ENCODE assay signal across 27 cellular contexts in the genomic region with DNA sequence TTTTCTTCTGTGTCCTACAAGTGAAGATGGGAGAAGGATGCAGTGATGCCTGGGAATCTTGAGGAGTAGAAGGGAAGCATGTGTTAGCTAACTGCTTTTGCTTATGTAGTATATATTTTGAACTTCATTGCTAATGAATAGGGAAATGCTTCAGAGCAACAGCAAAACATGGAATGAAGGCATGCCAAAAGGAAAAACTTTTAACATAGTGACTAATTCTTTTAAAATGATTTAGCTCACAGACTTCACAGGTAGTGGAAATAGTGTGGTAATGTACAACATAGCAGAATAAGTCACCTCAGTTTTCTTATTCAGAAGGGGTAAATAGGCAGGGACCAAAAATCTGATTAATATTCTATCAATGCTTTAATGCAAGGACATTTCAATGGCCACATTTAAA.
"Had no signal": no experiment of that assay in that cellular context is flagged by ENCODE, and none has a peak within 500 bp of the region (broad histone marks: within the 10 kb centered on the region; RNA-seq: fewer than 3 reads in every experiment).

No MANE protein-coding gene starts in this region.

- H3K4me1 ChIP-seq: breast epithelium had no signal

- H3K27me3 Mint-ChIP-seq: activated B cell treated with CpG ODN at 0.5 μM for 24 hours; activated CD4-positive, alpha-beta memory T cell treated with anti-CD3 and anti-CD28 coated beads for 36 hours; activated CD4-positive, alpha-beta T cell treated with anti-CD3 and anti-CD28 coated beads, Interleukin-2, amount 10 ng/mL, durations not matched to agents 24 days and 14 days; activated naive CD8-positive, alpha-beta T cell treated with anti-CD3 and anti-CD28 coated beads, Interleukin-2, amount 50 U/mL, for 24 hours had no signal

- H3K4me3 ChIP-seq: breast epithelium, SJSA1 had no signal

- H3K36me3 Mint-ChIP-seq: activated CD4-positive, alpha-beta memory T cell treated with anti-CD3 and anti-CD28 coated beads for 36 hours had no signal

- H3K27ac ChIP-seq: breast epithelium, SJSA1 had no signal

- H3K9me3 ChIP-seq: breast epithelium, SJSA1 had no signal

- H3K27me3 ChIP-seq: breast epithelium, SJSA1 had no signal

- H3K36me3 ChIP-seq: breast epithelium, SJSA1 had no signal

- H3K9me3 Mint-ChIP-seq: activated B cell treated with CpG ODN at 0.5 μM for 24 hours; activated CD4-positive, alpha-beta memory T cell treated with anti-CD3 and anti-CD28 coated beads for 36 hours; activated CD4-positive, alpha-beta T cell treated with anti-CD3 and anti-CD28 coated beads, Interleukin-2, amount 10 ng/mL, durations not matched to agents 24 days and 14 days; activated naive CD4-positive, alpha-beta T cell treated with anti-CD3 and anti-CD28 coated beads, Interleukin-2, amount 50 U/mL, for 72 hours; activated naive CD8-positive, alpha-beta T cell treated with anti-CD3 and anti-CD28 coated beads, Interleukin-2, amount 50 U/mL, for 24 hours; activated T-cell treated with anti-CD3 and anti-CD28 coated beads, Interleukin-2, amount 50 U/mL, for 4 hours had no signal

- H3K4me3 Mint-ChIP-seq: activated B cell treated with CpG ODN at 0.5 μM for 24 hours; activated CD4-positive, alpha-beta memory T cell treated with anti-CD3 and anti-CD28 coated beads for 36 hours; activated CD4-positive, alpha-beta T cell treated with anti-CD3 and anti-CD28 coated beads, Interleukin-2, amount 10 ng/mL, durations not matched to agents 24 days and 14 days; activated naive CD8-positive, alpha-beta T cell treated with anti-CD3 and anti-CD28 coated beads, Interleukin-2, amount 50 U/mL, for 24 hours; activated T-cell treated with anti-CD3 and anti-CD28 coated beads, Interleukin-2, amount 50 U/mL, for 4 hours had no signal

- H3K27ac Mint-ChIP-seq: activated B cell treated with CpG ODN at 0.5 μM for 24 hours; activated CD4-positive, alpha-beta memory T cell treated with anti-CD3 and anti-CD28 coated beads for 36 hours; activated CD4-positive, alpha-beta T cell treated with anti-CD3 and anti-CD28 coated beads, Interleukin-2, amount 10 ng/mL, durations not matched to agents 24 days and 14 days; activated naive CD4-positive, alpha-beta T cell treated with anti-CD3 and anti-CD28 coated beads, Interleukin-2, amount 50 U/mL, for 72 hours; activated naive CD8-positive, alpha-beta T cell treated with anti-CD3 and anti-CD28 coated beads, Interleukin-2, amount 50 U/mL, for 24 hours had no signal

- H3K4me1 Mint-ChIP-seq: activated B cell treated with CpG ODN at 0.5 μM for 24 hours; activated CD4-positive, alpha-beta T cell treated with anti-CD3 and anti-CD28 coated beads, Interleukin-2, amount 10 ng/mL, durations not matched to agents 24 days and 14 days; activated naive CD8-positive, alpha-beta T cell treated with anti-CD3 and anti-CD28 coated beads, Interleukin-2, amount 50 U/mL, for 24 hours had no signal

- FAIRE-seq: RCC 7860, TTC549 had no signal

- DNase-seq: activated B cell treated with CpG ODN at 0.5 μM for 24 hours; activated CD4-positive, alpha-beta memory T cell treated with anti-CD3 and anti-CD28 coated beads for 36 hours; activated CD4-positive, alpha-beta T cell treated with anti-CD3 and anti-CD28 coated beads for 1 hour; activated CD4-positive, alpha-beta T cell treated with anti-CD3 and anti-CD28 coated beads, Interleukin-2, amount 10 ng/mL, durations not matched to agents 24 days and 14 days; activated CD8-positive, alpha-beta memory T cell treated with anti-CD3 and anti-CD28 coated beads for 24 hours; activated effector memory CD4-positive, alpha-beta T cell treated with anti-CD3 and anti-CD28 coated beads, Interleukin-2, amount 50 U/mL, for 16 hours; activated naive CD4-positive, alpha-beta T cell treated with Interleukin-2 at 50 U/mL for 16 hours; activated naive CD8-positive, alpha-beta T cell treated with anti-CD3 and anti-CD28 coated beads, Interleukin-2, amount 50 U/mL, for 24 hours; activated T-cell treated with anti-CD3 and anti-CD28 coated beads, Interleukin-2, amount 50 U/mL, for 4 hours; amniotic stem cell; central memory CD4-positive, alpha-beta T cell; KBM-7; NCI-H1417 treated with DMSO at 0.1 percent for 48 hours; NCI-H1694; NCI-H2029; NCI-H2107; NCI-H345; NCI-H510A; NCI-H82; SHP77; T-helper 2 cell; T1000 had no signal
